Comparison of ENCODE assay signal across 14 cellular contexts in genomic region chr5:125668904-125669303, GRCh38.
A peak's percentile ranks its signal among the peaks of the same experiment; 100 is the strongest.
DNase-seq lines count a peak whose midpoint lies in the region; ATAC-seq, FAIRE-seq and TF ChIP-seq lines count a peak whose summit lies in the region.
"Had no signal": no experiment of that assay in that cellular context is flagged by ENCODE, and none has a peak within 500 bp of the region (broad histone marks: within the 10 kb centered on the region; RNA-seq: fewer than 3 reads in every experiment).

No MANE protein-coding gene starts in this region.

- no peaks in the 10 kb centered on the region for H3K79me2 ChIP-seq in H1 (ENCODE audit: control insufficient read depth in 1 of 2, insufficient read depth in 2 of 2, low read length in 2 of 2)

- DNase-seq in HT1080 (ENCODE audit: low read depth): peak; percentile 13
- peak; percentile 99 for DNase-seq in NCI-H69 (lab: John Stamatoyannopoulos, UW)
- DNase-seq in H1 (ENCODE audit: low read depth in 1 of 2, low spot score in 2 of 2): peak in 1 of 2 experiments; percentile 31
- DNase-seq in progenitor cell of endocrine pancreas (ENCODE audit: low spot score, unreplicated experiment): no peak
- DNase-seq in NCI-H446 (lab: John Stamatoyannopoulos, UW): no peak
- no peak for DNase-seq in sciatic nerve (ENCODE audit: low spot score)
- DNase-seq in GM19238 (ENCODE audit: insufficient read length, low spot score): no peak
- no peak for DNase-seq in prostate gland (ENCODE audit: low spot score)
- DNase-seq: activated CD4-positive, alpha-beta T cell treated with anti-CD3 and anti-CD28 coated beads for 4 hours; activated gamma-delta T cell treated with Interleukin-2 at 50 U/mL for 16 hours; naive thymus-derived CD8-positive, alpha-beta T cell; stimulated activated CD4-positive, alpha-beta T cell treated with anti-CD3 and anti-CD28 coated beads, Interleukin-15, amount 100 ng/mL, for 24 hours; stimulated activated naive B cell treated with anti-CD40 and anti-IgM and Interleukin-4, amounts not matched to agents 10 μg/mL and 1 μg/mL and 100 μg/mL, for 72 hours had no signal

- no peaks in the 10 kb centered on the region for H3K36me3 ChIP-seq in H1 (ENCODE audit: control insufficient read depth in 2 of 4, insufficient read depth in 4 of 4, low read length in 3 of 4)
- no peaks in the 10 kb centered on the region for H3K36me3 ChIP-seq in prostate gland

- FAIRE-seq in H1 (lab: Jason Lieb, UNC): peak; percentile 73

- peaks cover 0 to 3% (median 0%) of the 10 kb centered on the region in 4 experiments; a peak in 3 of 7 replicates for H3K4me1 ChIP-seq in H1 (replicated peaks in 1 of 4; ENCODE audit: control insufficient read depth in 3 of 4, insufficient read depth in 4 of 4, low read length in 3 of 4)
- no peaks in the 10 kb centered on the region for H3K4me1 ChIP-seq in prostate gland (replicated peaks)

- H3K56ac ChIP-seq in H1 (replicated peaks; ENCODE audit: insufficient read length, low read depth, low read length): no peak overlapping the region

- no peak overlapping the region for H4K5ac ChIP-seq in H1 (ENCODE audit: insufficient read length, low read depth, low read length)

- no peaks in the 10 kb centered on the region for H3K79me1 ChIP-seq in H1 (ENCODE audit: low read depth, low read length)

- H3K36me3 Mint-ChIP-seq in progenitor cell of endocrine pancreas (ENCODE audit: insufficient read depth): peaks cover 2% of the 10 kb centered on the region
- H3K36me3 Mint-ChIP-seq: naive thymus-derived CD8-positive, alpha-beta T cell had no signal

- H4K91ac ChIP-seq in H1 (replicated peaks; ENCODE audit: insufficient read length, low read length): peak overlapping the region; percentile 38

- CTCF ChIA-PET in H1 (lab: Charles Lee; ENCODE audit: partially characterized antibody): interaction anchor here (0.6 kb wide), 1 partner anchor 847 kb away, joined by 3 read pairs; no protein-coding TSS in a partner anchor

- H2BK5ac ChIP-seq in H1 (ENCODE audit: low read depth, low read length): no peak overlapping the region

- no peaks in the 10 kb centered on the region for H3K23me2 ChIP-seq in H1 (ENCODE audit: low read depth, low read length)

- no peak overlapping the region for H3K4me3 Mint-ChIP-seq in progenitor cell of endocrine pancreas (ENCODE audit: low read depth)
- H3K4me3 Mint-ChIP-seq: dendritic cell treated with granulocyte-macrophage colony-stimulating factor and Interleukin-4, amounts not matched to agents 40 ng/mL and 50 ng/mL, for 4 days; naive thymus-derived CD8-positive, alpha-beta T cell; stimulated activated naive B cell treated with anti-CD40 and anti-IgM and Interleukin-4, amounts not matched to agents 10 μg/mL and 1 μg/mL and 100 μg/mL, for 72 hours had no signal

- peak in 1 of 2 experiments; percentile 74; a peak in 1 of 3 replicates for TF ChIP-seq EP300 in H1 (IDR thresholded peaks at IDR 0.05; ENCODE audit: borderline replicate concordance in 1 of 2, low read depth in 2 of 2, low read length in 2 of 2)

- H3K27ac Mint-ChIP-seq in progenitor cell of endocrine pancreas: peak overlapping the region; percentile 72
- H3K27ac Mint-ChIP-seq: dendritic cell treated with granulocyte-macrophage colony-stimulating factor and Interleukin-4, amounts not matched to agents 40 ng/mL and 50 ng/mL, for 4 days; naive thymus-derived CD8-positive, alpha-beta T cell; stimulated activated naive B cell treated with anti-CD40 and anti-IgM and Interleukin-4, amounts not matched to agents 10 μg/mL and 1 μg/mL and 100 μg/mL, for 72 hours had no signal

- no peak overlapping the region for H3K23ac ChIP-seq in H1 (ENCODE audit: insufficient read length)

- H3K27ac ChIP-seq in H1 (ENCODE audit: low read depth, low read length): peak overlapping the region; percentile 62; the same call in 1 of the 2 replicates
- no peak overlapping the region for H3K27ac ChIP-seq in prostate gland

- intact Hi-C loops in sciatic nerve (cut with DNase I): no loop called here
- intact Hi-C loops in prostate gland (cut with DNase I): no loop called here

- no peak overlapping the region for H2AK5ac ChIP-seq in H1 (ENCODE audit: low read depth, low read length)

- no peak overlapping the region for H3K4me3 ChIP-seq in H1 (ENCODE audit: extremely low read depth in 1 of 4, insufficient read depth in 2 of 4, low read depth in 3 of 4, low read length in 4 of 4)
- H3K4me3 ChIP-seq in prostate gland: no peak overlapping the region

- H2BK20ac ChIP-seq in H1 (ENCODE audit: low read length): no peak overlapping the region

- H2AFZ ChIP-seq in H1 (ENCODE audit: low read length): peak overlapping the region; percentile 22; the same call in 1 of the 2 replicates

- POLR2A ChIA-PET in H1 (lab: Charles Lee; ENCODE audit: partially characterized antibody): no interaction called here

- no peak overlapping the region for H2BK12ac ChIP-seq in H1 (ENCODE audit: low read depth, low read length)

- peak overlapping the region; percentile 62; the same call in 1 of the 2 replicates for H2BK15ac ChIP-seq in H1 (ENCODE audit: low read length)

- no peak overlapping the region for H3K18ac ChIP-seq in H1 (ENCODE audit: extremely low read depth, low read length)

- H3K4me1 Mint-ChIP-seq in progenitor cell of endocrine pancreas (ENCODE audit: low read depth): peaks cover 12% of the 10 kb centered on the region
- H3K4me1 Mint-ChIP-seq: naive thymus-derived CD8-positive, alpha-beta T cell; stimulated activated naive B cell treated with anti-CD40 and anti-IgM and Interleukin-4, amounts not matched to agents 10 μg/mL and 1 μg/mL and 100 μg/mL, for 72 hours had no signal

- TF ChIP-seq POLR2A in H1 (IDR thresholded peaks at IDR 0.05; ENCODE audit: control extremely low read depth in 1 of 2, low read depth in 2 of 2, low read length in 2 of 2): no peak
- no peak for TF ChIP-seq POLR2A in prostate gland (IDR thresholded peaks at IDR 0.05)

- H3K27me3 Mint-ChIP-seq in progenitor cell of endocrine pancreas: no peaks in the 10 kb centered on the region
- H3K27me3 Mint-ChIP-seq: dendritic cell treated with granulocyte-macrophage colony-stimulating factor and Interleukin-4, amounts not matched to agents 40 ng/mL and 50 ng/mL, for 4 days had no signal

- TF ChIP-seq RAD21 in H1 (IDR thresholded peaks at IDR 0.05 in 1 of 2, conservative IDR thresholded peaks at IDR 0.05 in 1 of 2; ENCODE audit: low read depth in 2 of 2, low read length in 2 of 2): no peak

- TF ChIP-seq CTCF in H1 (IDR thresholded peaks at IDR 0.05; ENCODE audit: control extremely low read depth in 1 of 3, insufficient read depth in 1 of 3, low read depth in 1 of 3, low read length in 3 of 3) (no peak), progenitor cell of endocrine pancreas (IDR thresholded peaks at IDR 0.05; ENCODE audit: unreplicated experiment) (no peak), prostate gland (IDR thresholded peaks at IDR 0.05) (no peak)

- no peaks in the 10 kb centered on the region for H4K20me1 ChIP-seq in H1 (replicated peaks in 1 of 2; ENCODE audit: control insufficient read depth in 1 of 2, insufficient read depth in 2 of 2, low read length in 2 of 2)

- no peak overlapping the region for H3K9ac ChIP-seq in H1 (replicated peaks in 1 of 4; ENCODE audit: extremely low read depth in 1 of 4, low read depth in 3 of 4, low read length in 3 of 4)

- no peak overlapping the region for H3K4me2 ChIP-seq in H1 (ENCODE audit: insufficient read depth in 1 of 2, low read depth in 2 of 2, low read length in 2 of 2)

- peaks cover 17% of the 10 kb centered on the region for H3K9me3 Mint-ChIP-seq in progenitor cell of endocrine pancreas (ENCODE audit: low read depth)

- no peak for ATAC-seq in sciatic nerve
- ATAC-seq: naive thymus-derived CD8-positive, alpha-beta T cell; stimulated activated naive B cell treated with anti-CD40 and anti-IgM and Interleukin-4, amounts not matched to agents 10 μg/mL and 1 μg/mL and 100 μg/mL, for 72 hours had no signal

- peaks cover 3 to 5% of the 10 kb centered on the region in 2 experiments; a peak in 1 of 4 replicates for H3K9me3 ChIP-seq in H1 (ENCODE audit: insufficient read depth in 2 of 2, low read depth in 1 of 2, low read length in 1 of 2)
- H3K9me3 ChIP-seq in prostate gland: no peaks in the 10 kb centered on the region

- no peak overlapping the region for H3K4ac ChIP-seq in H1 (replicated peaks; ENCODE audit: insufficient read length, low read depth, low read length)

- H3K27me3 ChIP-seq in H1 (replicated peaks in 1 of 4; ENCODE audit: control insufficient read depth in 3 of 4, extremely low read depth in 1 of 4, insufficient read depth in 3 of 4, low read length in 3 of 4) (no peaks in the 10 kb centered on the region), prostate gland (replicated peaks; ENCODE audit: insufficient read depth) (no peaks in the 10 kb centered on the region)

- no peak overlapping the region for H3K14ac ChIP-seq in H1 (ENCODE audit: insufficient read length)

- no peak overlapping the region for H4K8ac ChIP-seq in H1 (ENCODE audit: extremely low read depth, insufficient read depth, low read length)

- H2BK120ac ChIP-seq in H1 (replicated peaks; ENCODE audit: low read depth, low read length): peak overlapping the region; percentile 47

TF ChIP-seq in H1, 55 proteins besides CTCF, POLR2A, EP300 and RAD21 (continues in another document):
- TF ChIP-seq ASH2L (IDR thresholded peaks at IDR 0.05; ENCODE audit: low read length): no peak
- no peak for TF ChIP-seq TAF1 (IDR thresholded peaks at IDR 0.05; ENCODE audit: low read depth, low read length)
- TF ChIP-seq ATF3 (IDR thresholded peaks at IDR 0.05; ENCODE audit: insufficient read depth, low read depth, low read length): no peak
- TF ChIP-seq TBP (IDR thresholded peaks at IDR 0.05; ENCODE audit: low read depth, low read length): no peak
- TF ChIP-seq POLR2AphosphoS5 (IDR thresholded peaks at IDR 0.05; ENCODE audit: low read depth, low read length): no peak
- TF ChIP-seq SIRT6 (IDR thresholded peaks at IDR 0.05; ENCODE audit: low read length): no peak
- TF ChIP-seq MAFK (IDR thresholded peaks at IDR 0.05; ENCODE audit: low read depth, low read length): peak; percentile 11; the same call in 1 of the 2 replicates
- TF ChIP-seq ATF2 (IDR thresholded peaks at IDR 0.05; ENCODE audit: low read length): no peak
- TF ChIP-seq YY1 (IDR thresholded peaks at IDR 0.05; ENCODE audit: low read depth, low read length): peak; percentile 90; the same call in 1 of the 2 replicates

Comparison
In these comparisons a context has a peak if more than half of its experiments do, and no peak if none do; other contexts are left out.
1. DNase-seq: peak in HT1080 (single experiment) and NCI-H69 (single experiment); none in progenitor cell of endocrine pancreas (single experiment), NCI-H446 (0 of 2), sciatic nerve (single experiment), GM19238 (single experiment) and prostate gland (single experiment).